In the genomic region with DNA sequence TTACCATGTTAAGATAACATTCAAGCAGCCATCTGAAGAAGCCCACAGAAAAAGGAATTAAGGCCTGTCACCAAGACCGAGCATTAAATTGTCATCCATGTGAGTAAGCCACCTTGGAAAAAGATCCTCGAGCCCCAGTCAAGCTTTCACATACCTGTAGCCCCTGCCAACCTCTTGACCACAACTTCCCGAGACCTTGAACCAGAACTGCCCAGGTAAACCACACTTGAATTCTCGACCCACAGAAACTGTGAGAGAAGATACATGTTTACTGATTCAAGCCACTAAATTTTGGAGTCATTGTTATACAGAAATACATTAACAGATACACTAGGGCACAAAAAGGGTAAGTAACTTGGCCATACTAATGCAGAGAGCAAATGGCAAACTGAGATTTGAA, we compare ENCODE assay signal across 26 cellular contexts. TPM values are rescaled to one million over a fixed set of nuclear protein-coding genes. Genes with fewer than 3 reads are reported as not detected.
DNase-seq lines count a peak whose midpoint lies in the region; ATAC-seq, FAIRE-seq and TF ChIP-seq lines count a peak whose summit lies in the region.
"Had no signal": no experiment of that assay in that cellular context is flagged by ENCODE, and none has a peak within 500 bp of the region (broad histone marks: within the 10 kb centered on the region; RNA-seq: fewer than 3 reads in every experiment).

No MANE protein-coding gene starts in this region.

- TF ChIP-seq EP300 in K562 (IDR thresholded peaks at IDR 0.05; ENCODE audit: low read length) = no peak

- DNase-seq in CD8-positive, alpha-beta memory T cell = no peak
- peak; percentile 20 for DNase-seq in MM.1S
- no peak for DNase-seq in K562 (ENCODE audit: extremely low read depth in 1 of 4, low spot score in 3 of 4)
- DNase-seq in endodermal cell = no peak
- no peak for DNase-seq in KBM-7
- no peak for DNase-seq in substantia nigra (lab: John Stamatoyannopoulos, UW)
- DNase-seq in NCI-H2227 (lab: John Stamatoyannopoulos, UW; ENCODE audit: unreplicated experiment) = no peak
- DNase-seq: 8988T; ACHN; CD4-positive, alpha-beta T cell; CD8-positive, alpha-beta T cell; COR-L47; DMS 273 treated with DMSO at 0.1 percent for 48 hours; DMS153; DMS53; DMS79; DND-41; EL; GDM1 had no signal

- H3K4me2 ChIP-seq in MM.1S (ENCODE audit: low read depth, low read length) = no peak overlapping the region
- H3K4me2 ChIP-seq in K562 (ENCODE audit: insufficient read depth, low read length) = no peak overlapping the region
- H3K4me2 ChIP-seq: BLaER1 treated with 17β-estradiol and CSF1 and Interleukin-3, amounts not matched to agents 10 nM and 100 nM had no signal

- no peaks in the 10 kb centered on the region for H3K9me2 ChIP-seq in MM.1S (replicated peaks; ENCODE audit: insufficient read depth, low read length)

- H2AFZ ChIP-seq in MM.1S (ENCODE audit: low read length) = no peak overlapping the region
- H2AFZ ChIP-seq in K562 (ENCODE audit: low read depth, low read length) = no peak overlapping the region

- POLR2A ChIA-PET in CD8-positive, alpha-beta memory T cell (lab: Charles Lee) = no interaction called here
- POLR2A ChIA-PET in K562 (lab: Yijun Ruan, JAX) = interaction anchor here (0.9 kb wide), 1 partner anchor 187 kb away, joined by 3 read pairs; no protein-coding TSS in a partner anchor

- no peaks in the 10 kb centered on the region for H3F3A ChIP-seq in MM.1S (ENCODE audit: insufficient read depth, low read length)

- TF ChIP-seq RAD21 in K562 (CRISPR knock-in tag; conservative IDR thresholded peaks at IDR 0.05 in 1 of 2, IDR thresholded peaks at IDR 0.05 in 1 of 2) = no peak

- no peaks in the 10 kb centered on the region for H3K36me3 ChIP-seq in CD8-positive, alpha-beta memory T cell (ENCODE audit: insufficient read depth, low read length)
- H3K36me3 ChIP-seq in MM.1S (replicated peaks; ENCODE audit: insufficient read depth, low read length) (no peaks in the 10 kb centered on the region), K562 (ENCODE audit: control insufficient read depth, insufficient read depth, low read length) (peaks cover 30% of the 10 kb centered on the region; the same call in 2 of the 3 replicates), endodermal cell (ENCODE audit: control insufficient read depth, insufficient read depth, low read length) (peaks cover 10% of the 10 kb centered on the region)
- H3K36me3 ChIP-seq: BLaER1 treated with 17β-estradiol and CSF1 and Interleukin-3, amounts not matched to agents 10 nM and 100 nM had no signal

- H3K9ac ChIP-seq in MM.1S (ENCODE audit: low read length) (no peak overlapping the region), K562 (ENCODE audit: insufficient read depth in 1 of 2, low read depth in 2 of 2, low read length in 2 of 2) (no peak overlapping the region), endodermal cell (ENCODE audit: extremely low read depth, low read length, poor library complexity, severe bottlenecking) (no peak overlapping the region)
- H3K9ac ChIP-seq: BLaER1 treated with 17β-estradiol and CSF1 and Interleukin-3, amounts not matched to agents 10 nM and 100 nM had no signal

- H3K9me1 ChIP-seq in K562 (ENCODE audit: control insufficient read depth, insufficient read depth, low read length) = no peaks in the 10 kb centered on the region

- in situ Hi-C loops in K562 (cut with MboI) = no loop called here
- in situ Hi-C loops in KBM-7 (cut with MboI; ENCODE audit: low pct_unique_long_range_greater_than_20kb, low sequenced_read_pairs) = loop anchor here (25.0 kb wide), 1 partner anchor 195 kb away; no protein-coding TSS in a partner anchor

- CTCF ChIA-PET in CD8-positive, alpha-beta memory T cell (lab: Charles Lee) = no interaction called here
- CTCF ChIA-PET in K562 (lab: Yijun Ruan, JAX; ENCODE audit: low intra/inter-chr PET ratio) = no interaction called here

- no peak for FAIRE-seq in K562 (lab: Jason Lieb, UNC)
- FAIRE-seq: A204.1, GM12878, GM12892, GM18507 had no signal

- peak overlapping the region; percentile 11 for H3K27ac ChIP-seq in CD8-positive, alpha-beta memory T cell (ENCODE audit: low read depth, low read length)
- no peak overlapping the region for H3K27ac ChIP-seq in MM.1S (ENCODE audit: low read length)
- no peak overlapping the region for H3K27ac ChIP-seq in K562 (ENCODE audit: extremely low read depth, low read depth, low read length)
- H3K27ac ChIP-seq in endodermal cell (ENCODE audit: low read depth, low read length) = no peak overlapping the region
- H3K27ac ChIP-seq in substantia nigra (ENCODE audit: low read depth, low read length, poor library complexity, severe bottlenecking) = no peak overlapping the region
- H3K27ac ChIP-seq: BLaER1 treated with 17β-estradiol and CSF1 and Interleukin-3, amounts not matched to agents 10 nM and 100 nM; C4-2B had no signal

- H3K79me2 ChIP-seq in MM.1S (ENCODE audit: low read length) (no peaks in the 10 kb centered on the region), K562 (ENCODE audit: control insufficient read depth, insufficient read depth, low read length) (peaks cover 15% of the 10 kb centered on the region)

- no TSS peak for BruUV-seq in K562 (replicated peaks; lab: Mats Ljungman, UMichigan)

- H3K4me1 ChIP-seq in CD8-positive, alpha-beta memory T cell (ENCODE audit: insufficient read depth, low read length) = no peaks in the 10 kb centered on the region
- H3K4me1 ChIP-seq in MM.1S (ENCODE audit: low read length) (no peaks in the 10 kb centered on the region), K562 (replicated peaks in 1 of 2; ENCODE audit: control insufficient read depth in 2 of 2, insufficient read depth in 2 of 2, low read length in 2 of 2) (peaks cover 0 to 14% of the 10 kb centered on the region in 2 experiments; a peak in 2 of 5 replicates), endodermal cell (ENCODE audit: control insufficient read depth, insufficient read depth, low read length) (no peaks in the 10 kb centered on the region)
- H3K4me1 ChIP-seq: BLaER1 treated with 17β-estradiol and CSF1 and Interleukin-3, amounts not matched to agents 10 nM and 100 nM had no signal

- TF ChIP-seq POLR2A in K562 (conservative IDR thresholded peaks at IDR 0.05) = no peak

- no peak overlapping the region for H3K27ac Mint-ChIP-seq in CD8-positive, alpha-beta memory T cell
- H3K27ac Mint-ChIP-seq in endodermal cell = peak overlapping the region; percentile 33
- H3K27ac Mint-ChIP-seq: B cell; CD4-positive, alpha-beta T cell; CD8-positive, alpha-beta T cell had no signal

- no peak overlapping the region for H3K4me3 ChIP-seq in CD8-positive, alpha-beta memory T cell (ENCODE audit: low read length)
- H3K4me3 ChIP-seq in MM.1S (ENCODE audit: low read length) = no peak overlapping the region
- no peak overlapping the region for H3K4me3 ChIP-seq in K562
- H3K4me3 ChIP-seq in endodermal cell (ENCODE audit: low read length) = no peak overlapping the region
- H3K4me3 ChIP-seq: BLaER1 treated with 17β-estradiol and CSF1 and Interleukin-3, amounts not matched to agents 10 nM and 100 nM; GM12878 had no signal

- H4K20me1 ChIP-seq in MM.1S (ENCODE audit: insufficient read depth, low read length) (no peaks in the 10 kb centered on the region), K562 (replicated peaks; ENCODE audit: control insufficient read depth, insufficient read depth, low read length) (no peaks in the 10 kb centered on the region)
- H4K20me1 ChIP-seq: BLaER1 treated with 17β-estradiol and CSF1 and Interleukin-3, amounts not matched to agents 10 nM and 100 nM had no signal

- H3K27me3 Mint-ChIP-seq in CD8-positive, alpha-beta memory T cell = peaks cover 8 to 12% of the 10 kb centered on the region in 2 donors
- no peaks in the 10 kb centered on the region for H3K27me3 Mint-ChIP-seq in endodermal cell (ENCODE audit: insufficient read depth)
- H3K27me3 Mint-ChIP-seq: B cell; CD4-positive, alpha-beta T cell had no signal

- no peaks in the 10 kb centered on the region for H3K9me3 Mint-ChIP-seq in CD8-positive, alpha-beta memory T cell
- peaks cover 3% of the 10 kb centered on the region for H3K9me3 Mint-ChIP-seq in endodermal cell
- H3K9me3 Mint-ChIP-seq: CD4-positive, alpha-beta T cell; CD8-positive, alpha-beta T cell had no signal

- intact Hi-C loops in K562 (cut with micrococcal nuclease) = no loop called here

- no peak for ATAC-seq in K562
- ATAC-seq: CD8-positive, alpha-beta T cell; GM12878 had no signal

- H3K27me3 ChIP-seq in CD8-positive, alpha-beta memory T cell (ENCODE audit: insufficient read depth, low read length, poor library complexity, severe bottlenecking) = no peaks in the 10 kb centered on the region
- no peaks in the 10 kb centered on the region for H3K27me3 ChIP-seq in MM.1S (replicated peaks; ENCODE audit: insufficient read depth, low read length)
- no peaks in the 10 kb centered on the region for H3K27me3 ChIP-seq in K562 (ENCODE audit: control insufficient read depth in 2 of 2, insufficient read depth in 2 of 2, low read length in 2 of 2)
- no peaks in the 10 kb centered on the region for H3K27me3 ChIP-seq in endodermal cell (ENCODE audit: control insufficient read depth, insufficient read depth, low read length, poor library complexity, severe bottlenecking)
- H3K27me3 ChIP-seq: BLaER1 treated with 17β-estradiol and CSF1 and Interleukin-3, amounts not matched to agents 10 nM and 100 nM had no signal

- H3K4me1 Mint-ChIP-seq in CD8-positive, alpha-beta memory T cell = no peaks in the 10 kb centered on the region
- peaks cover 2% of the 10 kb centered on the region for H3K4me1 Mint-ChIP-seq in endodermal cell
- H3K4me1 Mint-ChIP-seq: B cell had no signal

- TF ChIP-seq CTCF in MM.1S (IDR thresholded peaks at IDR 0.05; ENCODE audit: low read length) = no peak
- TF ChIP-seq CTCF in K562 (IDR thresholded peaks at IDR 0.05 in 2 of 3, conservative IDR thresholded peaks at IDR 0.05 in 1 of 3; ENCODE audit: insufficient read depth in 2 of 3, low read depth in 1 of 3, low read length in 3 of 3) = no peak
- no peak for TF ChIP-seq CTCF in endodermal cell (conservative IDR thresholded peaks at IDR 0.05)

- no peaks in the 10 kb centered on the region for H3K36me3 Mint-ChIP-seq in CD8-positive, alpha-beta memory T cell
- H3K36me3 Mint-ChIP-seq in endodermal cell (ENCODE audit: low read depth) = peaks cover 38% of the 10 kb centered on the region
- H3K36me3 Mint-ChIP-seq: CD8-positive, alpha-beta T cell had no signal

- H3K9me3 ChIP-seq in CD8-positive, alpha-beta memory T cell (ENCODE audit: low read length) = no peaks in the 10 kb centered on the region
- H3K9me3 ChIP-seq in MM.1S (replicated peaks; ENCODE audit: insufficient read depth, low read length) (no peaks in the 10 kb centered on the region), K562 (replicated peaks; ENCODE audit: control insufficient read depth, insufficient read depth, low read depth, low read length) (no peaks in the 10 kb centered on the region), endodermal cell (ENCODE audit: control insufficient read depth, low read length) (peaks cover 13% of the 10 kb centered on the region)

- WGBS in K562 (ENCODE audit: insufficient coverage, low coverage, missing lambda C conversion rate) = 91% methylated on average over 4 of the region's 4 CpGs
- WGBS in endodermal cell (ENCODE audit: insufficient coverage in 1 of 2, insufficient read length in 1 of 2), 2 experiments = 91 to 100% methylated on average over 2 to 4 of the region's 4 CpGs

- H3K4me3 Mint-ChIP-seq in CD8-positive, alpha-beta memory T cell = no peak overlapping the region
- no peak overlapping the region for H3K4me3 Mint-ChIP-seq in endodermal cell
- H3K4me3 Mint-ChIP-seq: B cell; CD4-positive, alpha-beta T cell; CD8-positive, alpha-beta T cell had no signal

RNA-seq across cellular contexts. Expression of gene FAM13A, which starts 49.6 kb away (rescaled TPM):
- 1 to 10 TPM; 1.4 TPM for total RNA-seq in CD8-positive, alpha-beta memory T cell
- polyA plus RNA-seq in CD8-positive, alpha-beta memory T cell = 1.6 TPM
- total RNA-seq in K562 (2011; cell fraction: chromatin; rRNA removed; ENCODE audit: low replicate concordance) = 69.5 and 141 TPM in 2 replicates
- total RNA-seq in K562 (2011; cell fraction: nucleolus; rRNA removed) = 25.3 and 29.7 TPM in 2 replicates
- 54.5 and 79.6 TPM in 2 replicates for total RNA-seq in K562 (2011; cell fraction: nucleoplasm; rRNA removed)
- total RNA-seq in K562 (2014; rRNA removed) (11.3 and 15.5 TPM in 2 replicates), K562 (2014; rRNA removed; fragmentation: Illumina TruSeq; extraction: Trizol) (22.3 and 23.1 TPM in 2 replicates), K562 (2015; rRNA removed; fragmentation: Illumina TruSeq; extraction: Trizol) (15.9 and 18.5 TPM in 2 replicates), K562 (2021) (13.7 and 14.1 TPM in 2 replicates), endodermal cell (10 to 100 TPM; 13.6 to 17.0 TPM)
- polyA plus RNA-seq in K562 (2011; rRNA removed) (23.3 and 41.9 TPM in 2 replicates), K562 (2014; fragmentation: Illumina TruSeq; extraction: Trizol) (13.1 and 14.7 TPM in 2 replicates), K562 (2014; fragmentation: Nextera tagmentation; extraction: Ambion mirVana) (10 to 100 TPM; 14.4 to 15.3 TPM), K562 (2014; rRNA removed) (12.1 and 12.8 TPM in 2 replicates)
- 7.1 and 23.1 TPM in 2 replicates for polyA plus RNA-seq in K562 (2011; cell fraction: cytosol; rRNA removed)
- 32.1 and 73.5 TPM in 2 replicates for polyA plus RNA-seq in K562 (2011; cell fraction: nucleus; rRNA removed)
- polyA plus RNA-seq in K562 (2012) = 11.7 and 13.0 TPM in 2 replicates
- polyA minus RNA-seq in K562 (2011; rRNA and poly(A)+ RNA removed) = 50.1 and 111 TPM in 2 replicates
- polyA minus RNA-seq in K562 (2011; cell fraction: cytosol; rRNA and poly(A)+ RNA removed) = 7.6 and 17.4 TPM in 2 replicates
- 56.5 and 184 TPM in 2 replicates for polyA minus RNA-seq in K562 (2011; cell fraction: nucleus; rRNA and poly(A)+ RNA removed)
- polyA plus RNA-seq in endodermal cell (2013, experiment 1 of 2) = 16.0 TPM
- 16.6 TPM for polyA plus RNA-seq in endodermal cell (2013, experiment 2 of 2)

Comparison
In these comparisons a context has a peak if more than half of its experiments do, and no peak if none do; other contexts are left out.
1. RNA of gene FAM13A, which starts 49.6 kb away (total RNA-seq): 11.3 to 141 TPM in K562 and 13.6 to 17.0 TPM in endodermal cell; 1.4 TPM in CD8-positive, alpha-beta memory T cell; every median in the first group is over 4 times any median in the second.